11 cellular contexts compared by ENCODE assay signal in the genomic region with DNA sequence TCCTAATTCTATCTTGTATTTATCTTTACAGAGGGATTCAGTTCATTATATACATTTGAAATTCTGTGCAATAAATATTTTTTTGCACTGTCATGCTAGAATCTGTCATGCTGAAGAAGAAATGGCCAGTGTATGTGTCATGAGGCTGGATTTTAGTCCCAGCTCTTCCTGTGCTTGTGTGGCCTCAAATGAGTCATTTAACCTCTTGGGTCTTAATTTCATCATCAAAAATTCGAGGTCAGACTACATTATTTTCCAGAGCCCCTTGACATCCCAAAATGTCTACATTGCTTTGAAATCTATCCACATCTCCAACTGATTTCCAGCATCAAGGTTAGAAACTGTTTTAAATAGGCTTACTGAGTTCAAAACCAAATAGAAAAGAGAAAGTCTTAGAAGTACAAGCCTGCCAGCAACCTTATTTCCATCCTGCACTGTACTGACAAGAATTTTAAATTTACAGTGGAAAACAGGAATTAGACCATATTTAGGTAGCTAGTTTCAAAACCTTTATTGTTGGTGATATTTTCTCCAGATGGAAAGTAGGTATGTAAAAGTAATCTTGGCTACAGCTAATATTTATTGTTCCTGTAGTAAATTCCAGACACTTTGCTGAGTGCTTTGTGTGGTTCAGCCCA.
DNase-seq lines count a peak whose midpoint lies in the region; ATAC-seq, FAIRE-seq and TF ChIP-seq lines count a peak whose summit lies in the region.
"Had no signal": no experiment of that assay in that cellular context is flagged by ENCODE, and none has a peak within 500 bp of the region (broad histone marks: within the 10 kb centered on the region; RNA-seq: fewer than 3 reads in every experiment).

No MANE protein-coding gene starts in this region.

- DNase-seq in Daoy (ENCODE audit: low read depth) (peak; percentile 84), PC-9 (peak; percentile 34 to 85), fibroblast of lung (ENCODE audit: low read depth in 2 of 2) (peak; percentile 91 to 95), non-pigmented ciliary epithelial cell (ENCODE audit: low read depth) (peak; percentile 76), small intestine (no peak), pons (ENCODE audit: low spot score) (no peak)
- DNase-seq in effector memory CD8-positive, alpha-beta T cell = no peak
- DNase-seq: activated CD4-positive, alpha-beta memory T cell treated with anti-CD3 and anti-CD28 coated beads for 36 hours; central memory CD4-positive, alpha-beta T cell had no signal

- no peaks in the 10 kb centered on the region for H3K9me2 ChIP-seq in PC-9 (ENCODE audit: insufficient read depth)

- no peak overlapping the region for H3K27ac Mint-ChIP-seq in effector memory CD8-positive, alpha-beta T cell
- H3K27ac Mint-ChIP-seq: activated CD4-positive, alpha-beta memory T cell treated with anti-CD3 and anti-CD28 coated beads for 36 hours; memory B cell had no signal

- no peak overlapping the region for H2AFZ ChIP-seq in PC-9
- H2AFZ ChIP-seq in fibroblast of lung (ENCODE audit: low read length) = no peak overlapping the region

- H3K9me3 ChIP-seq in PC-9 (ENCODE audit: insufficient read depth, low read depth) = peaks cover 21% of the 10 kb centered on the region
- no peaks in the 10 kb centered on the region for H3K9me3 ChIP-seq in fibroblast of lung (ENCODE audit: control insufficient read depth, insufficient read depth, low read depth, low read length)
- H3K9me3 ChIP-seq in small intestine (ENCODE audit: control insufficient read depth, low read depth) = no peaks in the 10 kb centered on the region

- CTCF ChIA-PET in PC-9 (lab: Charles Lee) = interaction anchor here (0.7 kb wide), 1 partner anchor 164 kb away, joined by 3 read pairs; no protein-coding TSS in a partner anchor

- POLR2A ChIA-PET in PC-9 (lab: Charles Lee; ENCODE audit: unreplicated experiment) = interaction anchor here (0.7 kb wide), 2 partner anchors 313 to 469 kb away, joined by 3 to 6 read pairs; no protein-coding TSS in a partner anchor

- H3K36me3 ChIP-seq in PC-9 (ENCODE audit: low read depth) (no peaks in the 10 kb centered on the region), fibroblast of lung (ENCODE audit: control insufficient read depth, insufficient read depth, low read length) (no peaks in the 10 kb centered on the region), small intestine (ENCODE audit: control insufficient read depth in 2 of 2, insufficient read depth in 2 of 2, low read length in 2 of 2) (no peaks in the 10 kb centered on the region)

- H3K27me3 Mint-ChIP-seq in effector memory CD8-positive, alpha-beta T cell = peaks cover 15 to 39% of the 10 kb centered on the region in 2 donors

- H3K4me2 ChIP-seq in PC-9 = peak overlapping the region; percentile 37
- H3K4me2 ChIP-seq in fibroblast of lung (ENCODE audit: extremely low read depth, insufficient read depth, low read length) = peak overlapping the region; percentile 17

- WGBS in small intestine, 3 donors = 0 to 10% (median 10%) methylated on average over 1 of the region's 1 CpG

- H3K4me1 Mint-ChIP-seq in effector memory CD8-positive, alpha-beta T cell (ENCODE audit: low read depth in 2 of 2) = no peaks in the 10 kb centered on the region
- H3K4me1 Mint-ChIP-seq: memory B cell had no signal

- H3K27me3 ChIP-seq in PC-9 (ENCODE audit: insufficient read depth, low read depth) (no peaks in the 10 kb centered on the region), fibroblast of lung (ENCODE audit: control insufficient read depth, insufficient read depth, low read length) (no peaks in the 10 kb centered on the region), small intestine (ENCODE audit: control insufficient read depth in 2 of 2, insufficient read depth in 2 of 2, low read length in 2 of 2) (no peaks in the 10 kb centered on the region)

- intact Hi-C loops in PC-9 (cut with micrococcal nuclease; ENCODE audit: unreplicated experiment) = loop anchor here (5.0 kb wide), 1 partner anchor 470 kb away; no protein-coding TSS in a partner anchor

- peak overlapping the region; percentile 95 for H3K27ac ChIP-seq in PC-9
- H3K27ac ChIP-seq in fibroblast of lung (ENCODE audit: insufficient read depth, low read length) = peak overlapping the region; percentile 76
- H3K27ac ChIP-seq in small intestine (ENCODE audit: low read depth in 1 of 2, low read length in 1 of 2) = no peak overlapping the region

- H3K4me3 Mint-ChIP-seq in effector memory CD8-positive, alpha-beta T cell = no peak overlapping the region
- H3K4me3 Mint-ChIP-seq: activated CD4-positive, alpha-beta memory T cell treated with anti-CD3 and anti-CD28 coated beads for 36 hours; memory B cell had no signal

- H3K4me3 ChIP-seq in PC-9 (no peak overlapping the region), fibroblast of lung (replicated peaks in 1 of 4; ENCODE audit: control extremely low read depth in 1 of 4, insufficient read depth in 1 of 4, low read depth in 3 of 4, low read length in 4 of 4) (no peak overlapping the region), small intestine (ENCODE audit: low read depth in 1 of 2, low read length in 2 of 2) (no peak overlapping the region)

- no peaks in the 10 kb centered on the region for H3K36me3 Mint-ChIP-seq in effector memory CD8-positive, alpha-beta T cell (ENCODE audit: insufficient read depth)
- H3K36me3 Mint-ChIP-seq: activated CD4-positive, alpha-beta memory T cell treated with anti-CD3 and anti-CD28 coated beads for 36 hours; memory B cell had no signal

- H3K9me3 Mint-ChIP-seq in effector memory CD8-positive, alpha-beta T cell = no peaks in the 10 kb centered on the region
- H3K9me3 Mint-ChIP-seq: activated CD4-positive, alpha-beta memory T cell treated with anti-CD3 and anti-CD28 coated beads for 36 hours; memory B cell had no signal

- no peak overlapping the region for H3K9ac ChIP-seq in fibroblast of lung (ENCODE audit: insufficient read depth, low read length)

- H4K20me1 ChIP-seq in PC-9 (ENCODE audit: insufficient read depth) (no peaks in the 10 kb centered on the region), fibroblast of lung (ENCODE audit: control insufficient read depth, extremely low read depth, insufficient read depth, low read length) (no peaks in the 10 kb centered on the region)

- H3K4me1 ChIP-seq in PC-9 (replicated peaks; ENCODE audit: insufficient read depth) (peaks cover 18% of the 10 kb centered on the region), fibroblast of lung (ENCODE audit: control insufficient read depth, extremely low read depth, insufficient read depth, low read length) (peaks cover 14% of the 10 kb centered on the region), small intestine (ENCODE audit: control insufficient read depth in 2 of 2, insufficient read depth in 1 of 2, low read depth in 1 of 2, low read length in 1 of 2) (no peaks in the 10 kb centered on the region)

- no peak for FAIRE-seq in small intestine (lab: Jason Lieb, UNC)

- no peaks in the 10 kb centered on the region for H3F3A ChIP-seq in PC-9 (ENCODE audit: insufficient read depth, low read depth)

- TSS peak; percentile 24 for BruUV-seq in PC-9 (replicated peaks; lab: Mats Ljungman, UMichigan)

- ATAC-seq in effector memory CD8-positive, alpha-beta T cell (replicated peaks) = no peak
- no peak for ATAC-seq in GM18861 (IDR thresholded peaks at IDR 0.05; ENCODE audit: unreplicated experiment)

- TF ChIP-seq CTCF in PC-9 (conservative IDR thresholded peaks at IDR 0.05) (no peak), fibroblast of lung (conservative IDR thresholded peaks at IDR 0.05 in 1 of 2, IDR thresholded peaks at IDR 0.05 in 1 of 2; ENCODE audit: low read depth in 1 of 2, low read length in 2 of 2) (no peak)

- H3K79me2 ChIP-seq in PC-9 (ENCODE audit: low read depth) = no peaks in the 10 kb centered on the region
- H3K79me2 ChIP-seq in fibroblast of lung (ENCODE audit: control insufficient read depth, insufficient read depth, low read length) = no peaks in the 10 kb centered on the region

Comparison
In these comparisons a context has a peak if more than half of its experiments do, and no peak if none do; other contexts are left out.
1. DNase-seq: peak in Daoy (single experiment), PC-9 (2 of 2), fibroblast of lung (2 of 2) and non-pigmented ciliary epithelial cell (single experiment); none in small intestine (single experiment), pons (single experiment) and effector memory CD8-positive, alpha-beta T cell (0 of 3).
2. H3K27ac ChIP-seq: peak in PC-9 (single experiment) and fibroblast of lung (single experiment); none in small intestine (0 of 2).